10 cellular contexts compared by ENCODE assay signal in the genomic region with DNA sequence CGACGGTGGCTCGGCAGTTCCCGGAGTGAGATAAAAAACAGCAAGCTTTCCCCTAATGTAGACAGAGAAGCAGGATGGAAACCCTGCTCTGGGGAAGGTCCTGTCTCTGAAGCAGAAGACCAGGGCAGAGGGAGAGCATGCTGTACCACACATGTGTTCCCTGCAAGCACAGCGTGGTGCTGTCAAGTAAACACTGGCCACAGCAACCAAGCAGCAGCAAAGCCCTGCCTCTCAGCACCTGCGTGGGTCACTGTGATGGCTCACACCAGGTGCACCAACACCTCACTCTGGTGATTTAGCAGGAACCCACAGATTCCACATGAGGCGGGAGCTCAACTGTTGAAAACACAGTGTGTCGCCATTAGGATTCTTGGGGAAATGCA.
A peak's percentile ranks its signal among the peaks of the same experiment; 100 is the strongest.
DNase-seq lines count a peak whose midpoint lies in the region; ATAC-seq and TF ChIP-seq lines count a peak whose summit lies in the region.
"Had no signal": no experiment of that assay in that cellular context is flagged by ENCODE, and none has a peak within 500 bp of the region (broad histone marks: within the 10 kb centered on the region; RNA-seq: fewer than 3 reads in every experiment).

No MANE protein-coding gene starts in this region.

- H3K27ac ChIP-seq in angular gyrus (ENCODE audit: low read depth, low read length) (peak overlapping the region; percentile 81), vagina (peak overlapping the region; percentile 14)
- H3K27ac ChIP-seq: BLaER1 had no signal

- H3K36me3 ChIP-seq in vagina = no peaks in the 10 kb centered on the region
- H3K36me3 ChIP-seq: BLaER1 had no signal

- peaks cover 0 to 2% of the 10 kb centered on the region in 2 donors for H3K4me1 Mint-ChIP-seq in natural killer cell treated with Interleukin-12 subunit alpha and Interleukin-12 subunit beta and Interleukin-15 and Interleukin-18, amount 100 ng/mL, for 72 hours (ENCODE audit: low read depth in 2 of 2)
- peaks cover 0 to 7% of the 10 kb centered on the region in 2 donors for H3K4me1 Mint-ChIP-seq in natural killer cell
- H3K4me1 Mint-ChIP-seq in chondrocyte (ENCODE audit: low read depth) = peaks cover 11% of the 10 kb centered on the region

- H3K27me3 Mint-ChIP-seq in natural killer cell treated with Interleukin-12 subunit alpha and Interleukin-12 subunit beta and Interleukin-15 and Interleukin-18, amount 100 ng/mL, for 72 hours = peaks cover 14 to 15% of the 10 kb centered on the region in 2 donors
- H3K27me3 Mint-ChIP-seq in natural killer cell (ENCODE audit: low read depth in 2 of 2) = peaks cover 5 to 30% of the 10 kb centered on the region in 2 donors
- H3K27me3 Mint-ChIP-seq in chondrocyte (ENCODE audit: low read depth) = no peaks in the 10 kb centered on the region

- peak overlapping the region; percentile 19 for H3K4me3 Mint-ChIP-seq in natural killer cell treated with Interleukin-12 subunit alpha and Interleukin-12 subunit beta and Interleukin-15 and Interleukin-18, amount 100 ng/mL, for 72 hours
- H3K4me3 Mint-ChIP-seq in natural killer cell (no peak overlapping the region), chondrocyte (ENCODE audit: unreplicated experiment) (no peak overlapping the region)

- H3K4me1 ChIP-seq in vagina = peaks cover 23% of the 10 kb centered on the region

- no peaks in the 10 kb centered on the region for H3K9me3 Mint-ChIP-seq in natural killer cell treated with Interleukin-12 subunit alpha and Interleukin-12 subunit beta and Interleukin-15 and Interleukin-18, amount 100 ng/mL, for 72 hours
- H3K9me3 Mint-ChIP-seq in natural killer cell (no peaks in the 10 kb centered on the region), chondrocyte (ENCODE audit: low read depth) (peaks cover 3% of the 10 kb centered on the region)

- no peak for TF ChIP-seq POLR2A in vagina (IDR thresholded peaks at IDR 0.05)

- peak overlapping the region in 1 of 2 donors; percentile 31 for H3K4me3 ChIP-seq in vagina
- H3K4me3 ChIP-seq: BLaER1 had no signal

- H3K9me3 ChIP-seq in vagina = no peaks in the 10 kb centered on the region
- H3K9me3 ChIP-seq: BLaER1 had no signal

- intact Hi-C loops in natural killer cell (cut with micrococcal nuclease) = no loop called here
- intact Hi-C loops in vagina (cut with DNase I) = no loop called here

- no peak overlapping the region for H3K27ac Mint-ChIP-seq in natural killer cell treated with Interleukin-12 subunit alpha and Interleukin-12 subunit beta and Interleukin-15 and Interleukin-18, amount 100 ng/mL, for 72 hours
- H3K27ac Mint-ChIP-seq in natural killer cell (no peak overlapping the region), chondrocyte (ENCODE audit: unreplicated experiment) (no peak overlapping the region)

- H3K36me3 Mint-ChIP-seq in natural killer cell treated with Interleukin-12 subunit alpha and Interleukin-12 subunit beta and Interleukin-15 and Interleukin-18, amount 100 ng/mL, for 72 hours = no peaks in the 10 kb centered on the region
- no peaks in the 10 kb centered on the region for H3K36me3 Mint-ChIP-seq in natural killer cell
- H3K36me3 Mint-ChIP-seq in chondrocyte (ENCODE audit: low read depth) = no peaks in the 10 kb centered on the region

- no peak for TF ChIP-seq CTCF in natural killer cell (IDR thresholded peaks at IDR 0.05)
- no peak for TF ChIP-seq CTCF in vagina (IDR thresholded peaks at IDR 0.05)
- TF ChIP-seq CTCF in chondrocyte (IDR thresholded peaks at IDR 0.05) = no peak

- ATAC-seq in natural killer cell treated with Interleukin-12 subunit alpha and Interleukin-12 subunit beta and Interleukin-15 and Interleukin-18, amount 100 ng/mL, for 72 hours = no peak
- ATAC-seq in natural killer cell (no peak), left lobe of liver (peak; percentile 25)

- DNase-seq in natural killer cell treated with Interleukin-12 subunit alpha and Interleukin-12 subunit beta and Interleukin-15 and Interleukin-18, amount 100 ng/mL, for 72 hours (ENCODE audit: low spot score) = no peak
- DNase-seq in natural killer cell (no peak), left lobe of liver (ENCODE audit: low spot score) (no peak), vagina (ENCODE audit: extremely low spot score in 2 of 2) (no peak), epidermal melanocyte (ENCODE audit: insufficient read length, low spot score) (no peak), chondrocyte (ENCODE audit: low spot score) (no peak)
- DNase-seq in activated naive CD4-positive, alpha-beta T cell treated with anti-CD3 and anti-CD28 coated beads, Interleukin-2, amount 50 U/mL, for 16 hours = no peak
- DNase-seq: cerebellar nuclear complex had no signal

- H3K27me3 ChIP-seq in vagina = no peaks in the 10 kb centered on the region
- H3K27me3 ChIP-seq: BLaER1 had no signal
